Comparison of ENCODE assay signal across 26 cellular contexts in the genomic region with DNA sequence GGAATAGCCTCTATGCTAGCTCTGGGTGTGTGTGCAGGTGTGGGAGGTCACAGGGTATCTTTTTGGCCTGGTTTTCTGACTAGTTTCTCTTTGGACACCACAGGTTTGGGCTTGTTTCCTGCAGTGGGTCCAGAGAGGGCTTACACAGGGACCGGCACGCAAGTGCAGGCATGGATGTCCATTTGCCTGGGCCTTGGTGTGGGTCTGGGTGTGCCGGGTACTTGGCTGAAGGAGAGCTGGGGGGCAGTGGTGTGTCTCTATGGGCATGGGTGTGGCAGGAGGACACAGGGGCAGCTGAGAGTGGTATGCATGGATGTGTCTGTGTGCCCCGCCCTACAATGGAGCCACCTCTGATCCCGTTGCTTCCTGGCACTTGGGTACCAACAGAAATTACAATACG. TPM values are rescaled to one million over a fixed set of nuclear protein-coding genes. Genes with fewer than 3 reads are reported as not detected.
"Had no signal": no experiment of that assay in that cellular context is flagged by ENCODE, and none has a peak within 500 bp of the region (broad histone marks: within the 10 kb centered on the region; RNA-seq: fewer than 3 reads in every experiment).

No MANE protein-coding gene starts in this region.

- H3K27me3 ChIP-seq: adrenal gland, foreskin keratinocyte, gastrocnemius medialis, heart left ventricle had no signal

- H3K27ac ChIP-seq: adrenal gland, brain microvascular endothelial cell, esophagus muscularis mucosa, foreskin keratinocyte, gastrocnemius medialis, heart left ventricle, WERI-Rb-1 had no signal

- H3K4me1 ChIP-seq: adrenal gland, esophagus muscularis mucosa, foreskin keratinocyte had no signal

- DNase-seq: activated B cell treated with CpG ODN at 0.5 μM for 24 hours; activated CD4-positive, alpha-beta memory T cell treated with anti-CD3 and anti-CD28 coated beads, Interleukin-2, amount 10 ng/mL, durations not matched to agents 7 days and 5 days; activated CD4-positive, alpha-beta T cell treated with anti-CD3 and anti-CD28 coated beads for 48 hours; activated CD8-positive, alpha-beta memory T cell treated with anti-CD3 and anti-CD28 coated beads, Interleukin-2, amount 50 U/mL, for 48 hours; activated naive CD4-positive, alpha-beta T cell treated with anti-CD3 and anti-CD28 coated beads for 36 hours; activated naive CD8-positive, alpha-beta T cell treated with anti-CD3 and anti-CD28 coated beads for 36 hours; activated naive CD8-positive, alpha-beta T cell treated with anti-CD3 and anti-CD28 coated beads, Interleukin-2, amount 50 U/mL, for 24 hours; activated T-cell treated with anti-CD3 and anti-CD28 coated beads for 4 hours; activated T-cell treated with anti-CD3 and anti-CD28 coated beads, Interleukin-2, amount 50 U/mL, for 24 hours; activated T-cell treated with anti-CD3 and anti-CD28 coated beads, Interleukin-2, amount 50 U/mL, for 72 hours; adrenal gland; brain microvascular endothelial cell; cortex of kidney; dermis blood vessel endothelial cell; effector CD4-positive, alpha-beta T cell; effector memory CD8-positive, alpha-beta T cell; erythroblast; foreskin keratinocyte; gastrocnemius medialis; glutamatergic neuron; heart left ventricle; T-cell; T1000; WERI-Rb-1 had no signal

- H3K36me3 ChIP-seq: adrenal gland, brain microvascular endothelial cell, esophagus muscularis mucosa, gastrocnemius medialis, heart left ventricle had no signal

- H3K9me3 ChIP-seq: adrenal gland, esophagus muscularis mucosa, gastrocnemius medialis, heart left ventricle had no signal

- ATAC-seq: activated CD4-positive, CD25-positive, alpha-beta regulatory T cell treated with anti-CD3 and anti-CD28 coated beads, Interleukin-2, amount 50 U/mL, for 24 hours; activated naive CD8-positive, alpha-beta T cell treated with anti-CD3 and anti-CD28 coated beads, Interleukin-2, amount 50 U/mL, for 24 hours; activated T-cell treated with anti-CD3 and anti-CD28 coated beads, Interleukin-2, amount 50 U/mL, for 72 hours; effector memory CD8-positive, alpha-beta T cell; foreskin keratinocyte; gastrocnemius medialis; heart left ventricle; T-cell had no signal

- H3K4me3 ChIP-seq: adrenal gland, esophagus muscularis mucosa, gastrocnemius medialis, heart left ventricle had no signal

RNA-seq across cellular contexts. Expression of a gene that starts 7.5 kb away (rescaled TPM):
- polyA plus RNA-seq: foreskin keratinocyte had no signal
